12 cellular contexts compared by ENCODE assay signal in genomic region chr22:29938285-29938693, GRCh38. TPM values are rescaled to one million over a fixed set of nuclear protein-coding genes. Genes with fewer than 3 reads are reported as not detected.
A peak's percentile ranks its signal among the peaks of the same experiment; 100 is the strongest.
DNase-seq lines count a peak whose midpoint lies in the region; ATAC-seq lines count a peak whose summit lies in the region.
"Had no signal": no experiment of that assay in that cellular context is flagged by ENCODE, and none has a peak within 500 bp of the region (broad histone marks: within the 10 kb centered on the region; RNA-seq: fewer than 3 reads in every experiment).

No MANE protein-coding gene starts in this region.

- intact Hi-C loops in naive thymus-derived CD4-positive, alpha-beta T cell (cut with micrococcal nuclease), result no loop called here

- no peaks in the 10 kb centered on the region for H3K9me3 ChIP-seq in naive thymus-derived CD4-positive, alpha-beta T cell (ENCODE audit: control insufficient read depth in 2 of 3, low read length in 3 of 3)
- H3K9me3 ChIP-seq: upper lobe of left lung had no signal

- H3K9me3 Mint-ChIP-seq in naive thymus-derived CD4-positive, alpha-beta T cell, result peaks cover 0 to 30% (median 2%) of the 10 kb centered on the region in 11 donors

- H3K27me3 Mint-ChIP-seq in naive thymus-derived CD4-positive, alpha-beta T cell, result no peaks in the 10 kb centered on the region
- H3K27me3 Mint-ChIP-seq: activated T-cell treated with anti-CD3 and anti-CD28 coated beads, Interleukin-2, amount 50 U/mL, for 24 hours had no signal

- DNase-seq in stimulated activated CD4-positive, alpha-beta T cell treated with anti-CD3 and anti-CD28 coated beads, Interleukin-15, amount 100 ng/mL, for 24 hours, result peak; percentile 30
- DNase-seq in stimulated activated CD4-positive, alpha-beta T cell treated with anti-CD3 and anti-CD28 coated beads, Interleukin-2, amount 100 ng/mL, for 48 hours, result no peak
- peak; percentile 25 for DNase-seq in stimulated activated naive CD8-positive, alpha-beta T cell treated with anti-CD3 and anti-CD28 coated beads, Interleukin-15, Interleukin-2, amounts not matched to agents 100 U/mL and 50 U/mL, for 24 hours
- no peak for DNase-seq in naive thymus-derived CD4-positive, alpha-beta T cell
- DNase-seq: activated T-cell treated with anti-CD3 and anti-CD28 coated beads, Interleukin-2, amount 50 U/mL, for 24 hours; T1000; upper lobe of left lung had no signal

- H3K27ac ChIP-seq in naive thymus-derived CD4-positive, alpha-beta T cell (ENCODE audit: low read depth, low read length), result no peak overlapping the region
- H3K27ac ChIP-seq: upper lobe of left lung had no signal

- H3K27ac Mint-ChIP-seq in naive thymus-derived CD4-positive, alpha-beta T cell, result no peak overlapping the region
- H3K27ac Mint-ChIP-seq: activated T-cell treated with anti-CD3 and anti-CD28 coated beads, Interleukin-2, amount 50 U/mL, for 24 hours had no signal

- peaks cover 0 to 5% of the 10 kb centered on the region in 2 donors for H3K4me1 ChIP-seq in naive thymus-derived CD4-positive, alpha-beta T cell (ENCODE audit: control insufficient read depth in 2 of 2, insufficient read depth in 2 of 2, low read length in 2 of 2)

- H3K36me3 ChIP-seq in naive thymus-derived CD4-positive, alpha-beta T cell (ENCODE audit: control insufficient read depth in 2 of 3, insufficient read depth in 3 of 3, low read length in 3 of 3), result no peaks in the 10 kb centered on the region
- H3K36me3 ChIP-seq: upper lobe of left lung had no signal

- no peak overlapping the region for H3K4me3 Mint-ChIP-seq in naive thymus-derived CD4-positive, alpha-beta T cell
- H3K4me3 Mint-ChIP-seq: activated T-cell treated with anti-CD3 and anti-CD28 coated beads, Interleukin-2, amount 50 U/mL, for 24 hours had no signal

- H3K36me3 Mint-ChIP-seq in naive thymus-derived CD4-positive, alpha-beta T cell, result peaks cover 3 to 38% (median 30%) of the 10 kb centered on the region in 5 donors

- CTCF ChIA-PET in naive thymus-derived CD4-positive, alpha-beta T cell (lab: Charles Lee), result no interaction called here

- peak; percentile 61 for ATAC-seq in GM21619 (IDR thresholded peaks at IDR 0.05; ENCODE audit: unreplicated experiment)
- ATAC-seq in HG03558 (IDR thresholded peaks at IDR 0.05; ENCODE audit: extremely low read depth, unreplicated experiment), result peak; percentile 56
- peak; percentile 95 for ATAC-seq in stimulated activated naive CD8-positive, alpha-beta T cell treated with anti-CD3 and anti-CD28 coated beads, Interleukin-15, Interleukin-2, amounts not matched to agents 100 U/mL and 50 U/mL, for 24 hours
- ATAC-seq in GM19324 (IDR thresholded peaks at IDR 0.05; ENCODE audit: low FRiP score, unreplicated experiment), result no peak
- no peak for ATAC-seq in naive thymus-derived CD4-positive, alpha-beta T cell
- ATAC-seq in HG03571 (IDR thresholded peaks at IDR 0.05; ENCODE audit: unreplicated experiment), result no peak
- ATAC-seq: Panc1 had no signal

- H3K4me1 Mint-ChIP-seq in naive thymus-derived CD4-positive, alpha-beta T cell, result peaks cover 10 to 70% (median 48%) of the 10 kb centered on the region in 7 donors

- H3K27me3 ChIP-seq in naive thymus-derived CD4-positive, alpha-beta T cell (ENCODE audit: control insufficient read depth in 2 of 2, insufficient read depth in 2 of 2, low read length in 2 of 2), result no peaks in the 10 kb centered on the region
- H3K27me3 ChIP-seq: upper lobe of left lung had no signal

- no peak overlapping the region for H3K4me3 ChIP-seq in naive thymus-derived CD4-positive, alpha-beta T cell (ENCODE audit: low read length)
- H3K4me3 ChIP-seq: upper lobe of left lung had no signal

- POLR2A ChIA-PET in naive thymus-derived CD4-positive, alpha-beta T cell (lab: Charles Lee), result no interaction called here

RNA-seq across cellular contexts. Expression of gene MTMR3, which starts 55.3 kb away (rescaled TPM):
- total RNA-seq in naive thymus-derived CD4-positive, alpha-beta T cell, result 10 to 100 TPM; 33.2 to 88.7 (median 64.6) TPM
- 10 to 100 TPM; 14.2 to 24.5 TPM for polyA plus RNA-seq in naive thymus-derived CD4-positive, alpha-beta T cell

Comparison
In these comparisons a context has a peak if more than half of its experiments do, and no peak if none do; other contexts are left out.
1. DNase-seq: peak in stimulated activated CD4-positive, alpha-beta T cell treated with anti-CD3 and anti-CD28 coated beads, Interleukin-15, amount 100 ng/mL, for 24 hours (single experiment) and stimulated activated naive CD8-positive, alpha-beta T cell treated with anti-CD3 and anti-CD28 coated beads, Interleukin-15, Interleukin-2, amounts not matched to agents 100 U/mL and 50 U/mL, for 24 hours (single experiment); none in stimulated activated CD4-positive, alpha-beta T cell treated with anti-CD3 and anti-CD28 coated beads, Interleukin-2, amount 100 ng/mL, for 48 hours (0 of 2) and naive thymus-derived CD4-positive, alpha-beta T cell (0 of 9).
2. ATAC-seq: peak in GM21619 (single experiment), HG03558 (single experiment) and stimulated activated naive CD8-positive, alpha-beta T cell treated with anti-CD3 and anti-CD28 coated beads, Interleukin-15, Interleukin-2, amounts not matched to agents 100 U/mL and 50 U/mL, for 24 hours (single experiment); none in GM19324 (single experiment), naive thymus-derived CD4-positive, alpha-beta T cell (single experiment) and HG03571 (single experiment).